In genomic region chr1:17609529-17609928, GRCh38 we compare ENCODE assay signal across 21 cellular contexts.
"Had no signal": no experiment of that assay in that cellular context is flagged by ENCODE, and none has a peak within 500 bp of the region (broad histone marks: within the 10 kb centered on the region; RNA-seq: fewer than 3 reads in every experiment).

No MANE protein-coding gene starts in this region.

- H3K4me2 ChIP-seq: KMS-11 had no signal

- H3K4me3 Mint-ChIP-seq: activated B cell treated with CpG ODN at 0.5 μM for 24 hours; activated CD4-positive, alpha-beta memory T cell treated with anti-CD3 and anti-CD28 coated beads for 36 hours; activated CD4-positive, alpha-beta T cell treated with anti-CD3 and anti-CD28 coated beads, Interleukin-2, amount 10 ng/mL, durations not matched to agents 7 days and 5 days; activated naive CD4-positive, alpha-beta T cell treated with anti-CD3 and anti-CD28 coated beads, Interleukin-2, amount 50 U/mL, for 24 hours; activated T-helper 1 cell treated with anti-CD3 and anti-CD28 coated beads, Interleukin-12 subunit alpha, Interleukin-12 subunit beta, Interleukin-2, Interleukin-4 antibody, amounts not matched to agents 30 ng/mL and 10 ng/mL and 1 ng/mL, durations not matched to agents 14 hours and 24 hours and 36 hours; brain; central memory CD8-positive, alpha-beta T cell; T-helper 17 cell had no signal

- H3K36me3 Mint-ChIP-seq: activated CD4-positive, alpha-beta memory T cell treated with anti-CD3 and anti-CD28 coated beads for 36 hours; activated naive CD4-positive, alpha-beta T cell treated with anti-CD3 and anti-CD28 coated beads, Interleukin-2, amount 50 U/mL, for 24 hours had no signal

- H3K4me1 Mint-ChIP-seq: activated B cell treated with CpG ODN at 0.5 μM for 24 hours; activated CD4-positive, alpha-beta T cell treated with anti-CD3 and anti-CD28 coated beads, Interleukin-2, amount 10 ng/mL, durations not matched to agents 7 days and 5 days; activated naive CD4-positive, alpha-beta T cell treated with anti-CD3 and anti-CD28 coated beads, Interleukin-2, amount 50 U/mL, for 24 hours; central memory CD8-positive, alpha-beta T cell; T-helper 17 cell had no signal

- DNase-seq: activated B cell treated with CpG ODN at 0.5 μM for 24 hours; activated CD4-positive, alpha-beta memory T cell treated with anti-CD3 and anti-CD28 coated beads for 36 hours; activated CD4-positive, alpha-beta T cell treated with anti-CD3 and anti-CD28 coated beads, Interleukin-2, amount 10 ng/mL, durations not matched to agents 7 days and 5 days; activated effector memory CD4-positive, alpha-beta T cell treated with Interleukin-2 at 50 U/mL for 16 hours; activated naive CD4-positive, alpha-beta T cell; NCI-H1092; NCI-H1417; NCI-H1694 treated with DMSO at 0.1 percent for 48 hours; NCI-H2029 treated with DMSO at 0.1 percent for 48 hours; NCI-H345; NCI-H510A; NCI-H526 treated with DMSO at 0.1 percent for 48 hours; NCI-H82; SIG-M5; T-helper 17 cell; T-helper 9 cell had no signal

- ATAC-seq: T-helper 17 cell had no signal

- H3K27ac ChIP-seq: KMS-11 had no signal

- H3K9me3 Mint-ChIP-seq: activated B cell treated with CpG ODN at 0.5 μM for 24 hours; activated CD4-positive, alpha-beta memory T cell treated with anti-CD3 and anti-CD28 coated beads for 36 hours; activated CD4-positive, alpha-beta T cell treated with anti-CD3 and anti-CD28 coated beads, Interleukin-2, amount 10 ng/mL, durations not matched to agents 7 days and 5 days; activated naive CD4-positive, alpha-beta T cell treated with anti-CD3 and anti-CD28 coated beads, Interleukin-2, amount 50 U/mL, for 24 hours; activated T-helper 1 cell treated with anti-CD3 and anti-CD28 coated beads, Interleukin-12 subunit alpha, Interleukin-12 subunit beta, Interleukin-2, Interleukin-4 antibody, amounts not matched to agents 30 ng/mL and 10 ng/mL and 1 ng/mL, durations not matched to agents 14 hours and 24 hours and 36 hours; central memory CD8-positive, alpha-beta T cell had no signal

- H3K9ac ChIP-seq: KMS-11 had no signal

- H3K27ac Mint-ChIP-seq: activated B cell treated with CpG ODN at 0.5 μM for 24 hours; activated CD4-positive, alpha-beta memory T cell treated with anti-CD3 and anti-CD28 coated beads for 36 hours; activated CD4-positive, alpha-beta T cell treated with anti-CD3 and anti-CD28 coated beads, Interleukin-2, amount 10 ng/mL, durations not matched to agents 7 days and 5 days; activated naive CD4-positive, alpha-beta T cell treated with anti-CD3 and anti-CD28 coated beads, Interleukin-2, amount 50 U/mL, for 24 hours; activated T-helper 1 cell treated with anti-CD3 and anti-CD28 coated beads, Interleukin-12 subunit alpha, Interleukin-12 subunit beta, Interleukin-2, Interleukin-4 antibody, amounts not matched to agents 30 ng/mL and 10 ng/mL and 1 ng/mL, durations not matched to agents 14 hours and 24 hours and 36 hours; T-helper 17 cell had no signal

- H3K27me3 Mint-ChIP-seq: activated CD4-positive, alpha-beta T cell treated with anti-CD3 and anti-CD28 coated beads, Interleukin-2, amount 10 ng/mL, durations not matched to agents 7 days and 5 days; activated naive CD4-positive, alpha-beta T cell treated with anti-CD3 and anti-CD28 coated beads, Interleukin-2, amount 50 U/mL, for 24 hours; brain; central memory CD8-positive, alpha-beta T cell had no signal
